In genomic region chr2:31382452-31383120, GRCh38 we compare ENCODE assay signal across 17 cellular contexts. TPM values are rescaled to one million over a fixed set of nuclear protein-coding genes. Genes with fewer than 3 reads are reported as not detected.
DNase-seq lines count a peak whose midpoint lies in the region; ATAC-seq and TF ChIP-seq lines count a peak whose summit lies in the region.
"Had no signal": no experiment of that assay in that cellular context is flagged by ENCODE, and none has a peak within 500 bp of the region (broad histone marks: within the 10 kb centered on the region; RNA-seq: fewer than 3 reads in every experiment).

No MANE protein-coding gene starts in this region.

- DNase-seq in H9 = peak; percentile 40
- DNase-seq in RWPE1 (ENCODE audit: low spot score) = no peak
- peak; percentile 80 for DNase-seq in esophagus muscularis mucosa (ENCODE audit: extremely low spot score)
- DNase-seq in osteocyte (ENCODE audit: extremely low spot score, unreplicated experiment) = peak; percentile 54
- DNase-seq in left ventricle myocardium superior = no peak
- DNase-seq: activated T-cell treated with anti-CD3 and anti-CD28 coated beads, Interleukin-2, amount 50 U/mL, for 72 hours; body of pancreas; effector CD4-positive, alpha-beta T cell; glutamatergic neuron; NCI-H1417; NCI-H446 had no signal

- H3K4me1 ChIP-seq in H9 (ENCODE audit: insufficient read depth, low read length) (peaks cover 10% of the 10 kb centered on the region; the same call in 1 of the 2 replicates), esophagus muscularis mucosa (no peaks in the 10 kb centered on the region)

- no peak for TF ChIP-seq CTCF in H9 (conservative IDR thresholded peaks at IDR 0.05)
- no peak for TF ChIP-seq CTCF in RWPE1 (conservative IDR thresholded peaks at IDR 0.05; ENCODE audit: low read depth)
- TF ChIP-seq CTCF in esophagus muscularis mucosa (IDR thresholded peaks at IDR 0.05) = no peak
- TF ChIP-seq CTCF in osteocyte (IDR thresholded peaks at IDR 0.05) = no peak

- H3K27ac ChIP-seq in H9 (ENCODE audit: insufficient read length, low read depth, low read length) = no peak overlapping the region
- peak overlapping the region; percentile 95 for H3K27ac ChIP-seq in RWPE1
- no peak overlapping the region for H3K27ac ChIP-seq in esophagus muscularis mucosa (replicated peaks in 1 of 4)
- H3K27ac ChIP-seq: body of pancreas had no signal

- H3K4me1 Mint-ChIP-seq in H9 (peaks cover 30 to 31% of the 10 kb centered on the region in 2 experiments), osteocyte (ENCODE audit: unreplicated experiment) (peaks cover 9% of the 10 kb centered on the region)

- H3K14ac ChIP-seq in H9 (ENCODE audit: insufficient read depth, low read length) = no peak overlapping the region

- CTCF ChIA-PET in RWPE1 (lab: Yijun Ruan, JAX) = no interaction called here

- no peaks in the 10 kb centered on the region for H3K9me3 ChIP-seq in H9 (ENCODE audit: control insufficient read depth, low read depth, low read length)
- H3K9me3 ChIP-seq in esophagus muscularis mucosa = no peaks in the 10 kb centered on the region
- H3K9me3 ChIP-seq: body of pancreas had no signal

- no peak overlapping the region for H3K4me3 ChIP-seq in esophagus muscularis mucosa
- H3K4me3 ChIP-seq: body of pancreas, skin epidermis had no signal

- ATAC-seq in GM21737 (IDR thresholded peaks at IDR 0.05; ENCODE audit: unreplicated experiment) = no peak
- no peak for ATAC-seq in HG03520 (IDR thresholded peaks at IDR 0.05; ENCODE audit: unreplicated experiment)
- no peak for ATAC-seq in left ventricle myocardium superior
- ATAC-seq: activated T-cell treated with anti-CD3 and anti-CD28 coated beads, Interleukin-2, amount 50 U/mL, for 72 hours; body of pancreas; HepG2 had no signal

- no peak overlapping the region for H3K23ac ChIP-seq in H9 (ENCODE audit: insufficient read length, low read depth, low read length)

- H3K18ac ChIP-seq in H9 (ENCODE audit: insufficient read length, low read depth, low read length) = no peak overlapping the region

- WGBS in H9 (ENCODE audit: extremely low coverage, insufficient read length, low lambda C conversion rate) = no CpG with 5 or more reads among the region's 8 CpGs
- WGBS in esophagus muscularis mucosa = 75% methylated on average over 8 of the region's 8 CpGs

- H3K27ac Mint-ChIP-seq in H9 = peak overlapping the region in 1 of 3 experiments; percentile 49; a peak in 2 of 7 replicates
- H3K27ac Mint-ChIP-seq in osteocyte (ENCODE audit: unreplicated experiment) = no peak overlapping the region
- H3K27ac Mint-ChIP-seq: activated T-cell treated with anti-CD3 and anti-CD28 coated beads, Interleukin-2, amount 50 U/mL, for 72 hours had no signal

- no peaks in the 10 kb centered on the region; the same call in 1 of the 2 replicates for H3K27me3 Mint-ChIP-seq in H9 (ENCODE audit: low read depth)
- no peaks in the 10 kb centered on the region for H3K27me3 Mint-ChIP-seq in osteocyte (ENCODE audit: unreplicated experiment)

- H3K9ac ChIP-seq in H9 (ENCODE audit: extremely low read depth, insufficient read length, low read length) = no peak overlapping the region

- intact Hi-C loops in esophagus muscularis mucosa (cut with DNase I) (no loop called here), left ventricle myocardium superior (cut with micrococcal nuclease) (no loop called here)

- no peak overlapping the region for H3K56ac ChIP-seq in H9 (ENCODE audit: insufficient read length, low read depth, low read length)

- no peaks in the 10 kb centered on the region for H3K36me3 ChIP-seq in esophagus muscularis mucosa

- no peak overlapping the region for H3T11ph ChIP-seq in H9 (ENCODE audit: low read length)

- H3K79me2 ChIP-seq in H9 (ENCODE audit: insufficient read depth, low read length) = no peaks in the 10 kb centered on the region

- H3K4me3 Mint-ChIP-seq in H9 (no peak overlapping the region), osteocyte (ENCODE audit: unreplicated experiment) (no peak overlapping the region)
- H3K4me3 Mint-ChIP-seq: activated T-cell treated with anti-CD3 and anti-CD28 coated beads, Interleukin-2, amount 50 U/mL, for 72 hours had no signal

- TF ChIP-seq POLR2A in esophagus muscularis mucosa (IDR thresholded peaks at IDR 0.05; ENCODE audit: low read depth) = no peak

- no peak overlapping the region for H4K91ac ChIP-seq in H9 (ENCODE audit: insufficient read length, low read depth, low read length)

- H3K36me3 Mint-ChIP-seq in H9 (ENCODE audit: insufficient read depth in 1 of 3, low read depth in 3 of 3) = peaks cover 2 to 6% (median 3%) of the 10 kb centered on the region in 3 experiments; a peak in 2 of 7 replicates
- peaks cover 1% of the 10 kb centered on the region for H3K36me3 Mint-ChIP-seq in osteocyte (ENCODE audit: unreplicated experiment)

- TF ChIP-seq EP300 in esophagus muscularis mucosa (IDR thresholded peaks at IDR 0.05) = no peak

- no peak overlapping the region for H2AK5ac ChIP-seq in H9 (ENCODE audit: insufficient read length, low read length)

- H3K79me1 ChIP-seq in H9 (ENCODE audit: insufficient read depth, low read depth, low read length, poor library complexity, severe bottlenecking) = no peaks in the 10 kb centered on the region

- no peak overlapping the region for H2BK20ac ChIP-seq in H9 (ENCODE audit: low read depth, low read length, poor library complexity, severe bottlenecking)

- no peaks in the 10 kb centered on the region for H3K23me2 ChIP-seq in H9 (ENCODE audit: insufficient read length, low read depth, low read length, poor library complexity, severe bottlenecking)

- no peak overlapping the region for H3K4ac ChIP-seq in H9 (ENCODE audit: low read depth, low read length)

- H4K8ac ChIP-seq in H9 (replicated peaks; ENCODE audit: insufficient read length, low read depth, low read length) = no peak overlapping the region

- H2BK15ac ChIP-seq in H9 (ENCODE audit: low read depth, low read length) = no peak overlapping the region

- no peak overlapping the region for H2AFZ ChIP-seq in H9 (ENCODE audit: low read length)

- H3K27me3 ChIP-seq in H9 (ENCODE audit: insufficient read depth, low read length) (no peaks in the 10 kb centered on the region), esophagus muscularis mucosa (peaks cover 0 to 5% (median 0%) of the 10 kb centered on the region in 4 donors)
- H3K27me3 ChIP-seq: body of pancreas had no signal

- H4K20me1 ChIP-seq in H9 (ENCODE audit: control insufficient read depth, insufficient read depth, insufficient read length) = no peaks in the 10 kb centered on the region

- H3K9me3 Mint-ChIP-seq in H9 (no peaks in the 10 kb centered on the region), osteocyte (ENCODE audit: unreplicated experiment) (no peaks in the 10 kb centered on the region)
- H3K9me3 Mint-ChIP-seq: activated T-cell treated with anti-CD3 and anti-CD28 coated beads, Interleukin-2, amount 50 U/mL, for 72 hours had no signal

- no peak overlapping the region for H2BK12ac ChIP-seq in H9 (ENCODE audit: insufficient read length, low read depth, low read length)

- H2BK120ac ChIP-seq in H9 (ENCODE audit: low read depth, low read length, poor library complexity, severe bottlenecking) = no peak overlapping the region

- no peak overlapping the region for H2BK5ac ChIP-seq in H9 (ENCODE audit: insufficient read length, low read length)

- no peak overlapping the region for H4K5ac ChIP-seq in H9 (ENCODE audit: insufficient read length, low read depth, low read length)

- no peak overlapping the region for H3K4me2 ChIP-seq in H9 (ENCODE audit: insufficient read depth, insufficient read length, low read length)

- POLR2A ChIA-PET in RWPE1 (lab: Yijun Ruan, JAX; ENCODE audit: low non-redundant PET) = no interaction called here

RNA-seq across cellular contexts. Expression of gene XDH, which starts 32.0 kb away (rescaled TPM):
- total RNA-seq in H9 (2021) = 1.4 and 1.6 TPM in 2 replicates
- total RNA-seq in esophagus muscularis mucosa = under 1 TPM in 1 of 4 donors, not detected in 3; 0.17 TPM
- 0.78 and 0.99 TPM in 2 replicates for total RNA-seq in osteocyte
- not detected for total RNA-seq in left ventricle myocardium superior
- total RNA-seq: HepG2, lung microvascular endothelial cell, OCI-LY7 had no signal

Comparison
In these comparisons a context has a peak if more than half of its experiments do, and no peak if none do; other contexts are left out.
1. DNase-seq: peak in H9 (single experiment), esophagus muscularis mucosa (single experiment) and osteocyte (single experiment); none in RWPE1 (single experiment) and left ventricle myocardium superior (single experiment).